Comparison of ENCODE assay signal across 27 cellular contexts in genomic region chr4:177494791-177495190, GRCh38. TPM values are rescaled to one million over a fixed set of nuclear protein-coding genes. Genes with fewer than 3 reads are reported as not detected.
DNase-seq lines count a peak whose midpoint lies in the region; ATAC-seq and TF ChIP-seq lines count a peak whose summit lies in the region.
"Had no signal": no experiment of that assay in that cellular context is flagged by ENCODE, and none has a peak within 500 bp of the region (broad histone marks: within the 10 kb centered on the region; RNA-seq: fewer than 3 reads in every experiment).

No MANE protein-coding gene starts in this region.

- no peak overlapping the region for H3K4me3 ChIP-seq in lower leg skin (ENCODE audit: low read depth, poor library complexity, severe bottlenecking)
- H3K4me3 ChIP-seq: A549; BLaER1; BLaER1 treated with 17β-estradiol and CSF1 and Interleukin-3, amounts not matched to agents 10 nM and 100 nM had no signal

- DNase-seq in COLO829 (ENCODE audit: low spot score) (peak; percentile 62), SK-MEL-5 (ENCODE audit: low read depth, low spot score) (peak; percentile 58), lower leg skin (ENCODE audit: low spot score in 2 of 2) (no peak)
- DNase-seq: 8988T; ACHN; AML-193; BE2C; C1 segment of cervical spinal cord; Caco-2; Calu3; CD4-positive, alpha-beta memory T cell; CD4-positive, alpha-beta T cell; CD4-positive, CD25-positive, alpha-beta regulatory T cell; CD8-positive, alpha-beta memory T cell; CD8-positive, alpha-beta T cell; COR-L47; DMS 273 treated with DMSO at 0.1 percent for 48 hours; DMS153; DMS53; DMS79; DMS79 treated with DMSO at 0.1 percent for 48 hours; DND-41; EL had no signal

- no peak for TF ChIP-seq CTCF in lower leg skin (IDR thresholded peaks at IDR 0.05)

- no peak for TF ChIP-seq POLR2A in lower leg skin (IDR thresholded peaks at IDR 0.05)

- in situ Hi-C loops in SK-MEL-5 (cut with HindIII; ENCODE audit: low pct_unique_long_range_greater_than_20kb, low sequenced_read_pairs), result no loop called here

- no peak for ATAC-seq in HG02759 (IDR thresholded peaks at IDR 0.05; ENCODE audit: unreplicated experiment)
- ATAC-seq: A549; CD8-positive, alpha-beta T cell had no signal

- WGBS in lower leg skin, 2 donors, result 92 to 93% methylated on average over 2 of the region's 2 CpGs

- intact Hi-C loops in lower leg skin (cut with DNase I; ENCODE audit: low total_unique reads), result no loop called here

RNA-seq across cellular contexts. Expression of gene AGA, which starts 52.6 kb away (rescaled TPM):
- total RNA-seq in SK-MEL-5 (2014; rRNA removed; shearing (Covaris generic)), result 169 and 203 TPM in 2 replicates
- 214 and 216 TPM in 2 replicates for polyA plus RNA-seq in SK-MEL-5 (2015; cell fraction: cytosol; rRNA removed)
- 52.2 and 54.4 TPM in 2 replicates for polyA plus RNA-seq in SK-MEL-5 (2015; cell fraction: nucleus; rRNA removed)
- total RNA-seq in lower leg skin, result 10 to 100 TPM; 25.8 to 48.1 (median 30.9) TPM

Comparison
In these comparisons a context has a peak if more than half of its experiments do, and no peak if none do; other contexts are left out.
1. DNase-seq: peak in COLO829 (single experiment) and SK-MEL-5 (single experiment); none in lower leg skin (0 of 2).